ENCODE assay signal across 14 cellular contexts in genomic region chr15:22429426-22429825, GRCh38. TPM values are rescaled to one million over a fixed set of nuclear protein-coding genes. Genes with fewer than 3 reads are reported as not detected.
"Had no signal": no experiment of that assay in that cellular context is flagged by ENCODE, and none has a peak within 500 bp of the region (broad histone marks: within the 10 kb centered on the region; RNA-seq: fewer than 3 reads in every experiment).

No MANE protein-coding gene starts in this region.

RNA-seq across cellular contexts. Expression of gene GOLGA6L22, which starts 29.3 kb away (rescaled TPM):
- total RNA-seq: subcutaneous adipose tissue, suprapubic skin, temporal lobe, thoracic aorta, thyroid gland, tibial nerve, transverse colon, upper lobe of left lung, upper lobe of right lung, ureter, urinary bladder, uterus, vagina had no signal
- polyA plus RNA-seq: stomach, urinary bladder had no signal
